ENCODE assay signal across 28 cellular contexts in the genomic region with DNA sequence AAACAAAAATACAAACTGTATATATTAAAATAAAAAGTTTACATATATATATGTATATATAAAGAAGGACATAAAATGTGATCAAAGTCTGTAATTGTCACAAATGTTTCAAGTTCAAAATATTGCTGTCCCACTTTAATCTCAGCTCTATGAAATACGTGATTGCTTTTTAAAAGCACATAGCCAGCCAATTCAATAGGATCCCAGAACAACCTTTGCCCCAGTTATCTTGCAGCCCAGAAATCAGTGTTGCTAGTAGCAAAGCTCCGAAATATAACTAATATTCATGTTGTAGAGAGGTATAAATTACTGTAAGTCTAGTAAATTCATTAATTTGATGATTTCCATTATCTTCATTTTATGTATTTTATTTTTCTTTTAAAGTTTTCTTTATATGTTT.
"Had no signal": no experiment of that assay in that cellular context is flagged by ENCODE, and none has a peak within 500 bp of the region (broad histone marks: within the 10 kb centered on the region; RNA-seq: fewer than 3 reads in every experiment).

No MANE protein-coding gene starts in this region.

- H3K27me3 Mint-ChIP-seq: brain had no signal

- H3K9me3 Mint-ChIP-seq: activated CD4-positive, alpha-beta memory T cell treated with anti-CD3 and anti-CD28 coated beads, Interleukin-2, amount 10 ng/mL, durations not matched to agents 7 days and 5 days; activated CD4-positive, alpha-beta T cell treated with anti-CD3 and anti-CD28 coated beads, Interleukin-2, amount 10 ng/mL, durations not matched to agents 7 days and 5 days; activated naive CD4-positive, alpha-beta T cell treated with anti-CD3 and anti-CD28 coated beads, Interleukin-2, amount 10 ng/mL, durations not matched to agents 7 days and 5 days; activated naive CD4-positive, alpha-beta T cell treated with anti-CD3 and anti-CD28 coated beads, Interleukin-2, amount 50 U/mL, for 72 hours; activated naive CD8-positive, alpha-beta T cell treated with anti-CD3 and anti-CD28 coated beads, Interleukin-2, amount 10 ng/mL, durations not matched to agents 7 days and 5 days; activated T-cell treated with anti-CD3 and anti-CD28 coated beads, Interleukin-2, amount 50 U/mL, for 24 hours; activated T-cell treated with anti-CD3 and anti-CD28 coated beads, Interleukin-2, amount 50 U/mL, for 72 hours; brain; central memory CD8-positive, alpha-beta T cell; effector memory CD8-positive, alpha-beta T cell had no signal

- ATAC-seq: activated naive CD4-positive, alpha-beta T cell treated with anti-CD3 and anti-CD28 coated beads, Interleukin-2, amount 50 U/mL, for 72 hours; activated T-cell treated with anti-CD3 and anti-CD28 coated beads, Interleukin-2, amount 50 U/mL, for 72 hours; effector memory CD8-positive, alpha-beta T cell; foreskin keratinocyte; gastrocnemius medialis had no signal

- H3K27ac Mint-ChIP-seq: activated CD4-positive, alpha-beta memory T cell treated with anti-CD3 and anti-CD28 coated beads, Interleukin-2, amount 10 ng/mL, durations not matched to agents 7 days and 5 days; activated CD4-positive, alpha-beta T cell treated with anti-CD3 and anti-CD28 coated beads, Interleukin-2, amount 10 ng/mL, durations not matched to agents 7 days and 5 days; activated naive CD4-positive, alpha-beta T cell treated with anti-CD3 and anti-CD28 coated beads, Interleukin-2, amount 10 ng/mL, durations not matched to agents 7 days and 5 days; activated naive CD4-positive, alpha-beta T cell treated with anti-CD3 and anti-CD28 coated beads, Interleukin-2, amount 50 U/mL, for 72 hours; activated naive CD8-positive, alpha-beta T cell treated with anti-CD3 and anti-CD28 coated beads, Interleukin-2, amount 10 ng/mL, durations not matched to agents 7 days and 5 days; activated T-cell treated with anti-CD3 and anti-CD28 coated beads, Interleukin-2, amount 50 U/mL, for 24 hours; activated T-cell treated with anti-CD3 and anti-CD28 coated beads, Interleukin-2, amount 50 U/mL, for 72 hours; effector memory CD8-positive, alpha-beta T cell had no signal

- H3K4me3 ChIP-seq: ascending aorta, breast epithelium, esophagus muscularis mucosa, gastrocnemius medialis had no signal

- H3K4me1 ChIP-seq: ascending aorta, breast epithelium, esophagus muscularis mucosa, foreskin keratinocyte, gastrocnemius medialis had no signal

- H3K36me3 Mint-ChIP-seq: activated naive CD4-positive, alpha-beta T cell treated with anti-CD3 and anti-CD28 coated beads, Interleukin-2, amount 10 ng/mL, durations not matched to agents 7 days and 5 days; activated naive CD4-positive, alpha-beta T cell treated with anti-CD3 and anti-CD28 coated beads, Interleukin-2, amount 50 U/mL, for 72 hours; activated naive CD8-positive, alpha-beta T cell treated with anti-CD3 and anti-CD28 coated beads, Interleukin-2, amount 10 ng/mL, durations not matched to agents 7 days and 5 days; brain had no signal

- H3K27ac ChIP-seq: ascending aorta, breast epithelium, esophagus muscularis mucosa, foreskin keratinocyte, gastrocnemius medialis had no signal

- H3K27me3 ChIP-seq: ascending aorta, breast epithelium, esophagus muscularis mucosa, gastrocnemius medialis had no signal

- H3K4me1 Mint-ChIP-seq: activated CD4-positive, alpha-beta memory T cell treated with anti-CD3 and anti-CD28 coated beads, Interleukin-2, amount 10 ng/mL, durations not matched to agents 7 days and 5 days; activated CD4-positive, alpha-beta T cell treated with anti-CD3 and anti-CD28 coated beads, Interleukin-2, amount 10 ng/mL, durations not matched to agents 7 days and 5 days; activated naive CD4-positive, alpha-beta T cell treated with anti-CD3 and anti-CD28 coated beads, Interleukin-2, amount 10 ng/mL, durations not matched to agents 7 days and 5 days; activated naive CD8-positive, alpha-beta T cell treated with anti-CD3 and anti-CD28 coated beads, Interleukin-2, amount 10 ng/mL, durations not matched to agents 7 days and 5 days; central memory CD8-positive, alpha-beta T cell had no signal

- H3K36me3 ChIP-seq: ascending aorta, breast epithelium, esophagus muscularis mucosa, gastrocnemius medialis had no signal

- H3K9me3 ChIP-seq: ascending aorta, breast epithelium, esophagus muscularis mucosa, gastrocnemius medialis had no signal

- DNase-seq: activated CD4-positive, alpha-beta memory T cell treated with anti-CD3 and anti-CD28 coated beads, Interleukin-2, amount 10 ng/mL, durations not matched to agents 7 days and 5 days; activated CD4-positive, alpha-beta T cell treated with anti-CD3 and anti-CD28 coated beads for 4 hours; activated CD4-positive, alpha-beta T cell treated with anti-CD3 and anti-CD28 coated beads, Interleukin-2, amount 10 ng/mL, durations not matched to agents 7 days and 5 days; activated CD4-positive, alpha-beta T cell treated with anti-CD3 and anti-CD28 coated beads, Interleukin-2, amount 50 U/mL, for 4 hours; activated CD4-positive, CD25-positive, alpha-beta regulatory T cell; activated CD4-positive, CD25-positive, alpha-beta regulatory T cell treated with anti-CD3 and anti-CD28 coated beads, Interleukin-2, amount 50 U/mL, for 72 hours; activated CD8-positive, alpha-beta memory T cell treated with anti-CD3 and anti-CD28 coated beads, Interleukin-2, amount 50 U/mL, for 48 hours; activated gamma-delta T cell; activated naive CD4-positive, alpha-beta T cell; activated naive CD4-positive, alpha-beta T cell treated with anti-CD3 and anti-CD28 coated beads, Interleukin-2, amount 10 ng/mL, durations not matched to agents 7 days and 5 days; activated naive CD8-positive, alpha-beta T cell treated with anti-CD3 and anti-CD28 coated beads, Interleukin-2, amount 10 ng/mL, durations not matched to agents 7 days and 5 days; activated T-cell treated with anti-CD3 and anti-CD28 coated beads for 4 hours; activated T-cell treated with anti-CD3 and anti-CD28 coated beads, Interleukin-2, amount 50 U/mL, for 24 hours; activated T-cell treated with anti-CD3 and anti-CD28 coated beads, Interleukin-2, amount 50 U/mL, for 72 hours; cortex of kidney; dermis blood vessel endothelial cell; effector CD4-positive, alpha-beta T cell; effector memory CD8-positive, alpha-beta T cell; erythroblast; gastrocnemius medialis; T-helper 2 cell had no signal

- H3K4me3 Mint-ChIP-seq: activated CD4-positive, alpha-beta memory T cell treated with anti-CD3 and anti-CD28 coated beads, Interleukin-2, amount 10 ng/mL, durations not matched to agents 7 days and 5 days; activated CD4-positive, alpha-beta T cell treated with anti-CD3 and anti-CD28 coated beads, Interleukin-2, amount 10 ng/mL, durations not matched to agents 7 days and 5 days; activated naive CD4-positive, alpha-beta T cell treated with anti-CD3 and anti-CD28 coated beads, Interleukin-2, amount 10 ng/mL, durations not matched to agents 7 days and 5 days; activated naive CD8-positive, alpha-beta T cell treated with anti-CD3 and anti-CD28 coated beads, Interleukin-2, amount 10 ng/mL, durations not matched to agents 7 days and 5 days; activated T-cell treated with anti-CD3 and anti-CD28 coated beads, Interleukin-2, amount 50 U/mL, for 24 hours; activated T-cell treated with anti-CD3 and anti-CD28 coated beads, Interleukin-2, amount 50 U/mL, for 72 hours; central memory CD8-positive, alpha-beta T cell; effector memory CD8-positive, alpha-beta T cell had no signal
